ENCODE assay signal across 8 cellular contexts in the genomic region with DNA sequence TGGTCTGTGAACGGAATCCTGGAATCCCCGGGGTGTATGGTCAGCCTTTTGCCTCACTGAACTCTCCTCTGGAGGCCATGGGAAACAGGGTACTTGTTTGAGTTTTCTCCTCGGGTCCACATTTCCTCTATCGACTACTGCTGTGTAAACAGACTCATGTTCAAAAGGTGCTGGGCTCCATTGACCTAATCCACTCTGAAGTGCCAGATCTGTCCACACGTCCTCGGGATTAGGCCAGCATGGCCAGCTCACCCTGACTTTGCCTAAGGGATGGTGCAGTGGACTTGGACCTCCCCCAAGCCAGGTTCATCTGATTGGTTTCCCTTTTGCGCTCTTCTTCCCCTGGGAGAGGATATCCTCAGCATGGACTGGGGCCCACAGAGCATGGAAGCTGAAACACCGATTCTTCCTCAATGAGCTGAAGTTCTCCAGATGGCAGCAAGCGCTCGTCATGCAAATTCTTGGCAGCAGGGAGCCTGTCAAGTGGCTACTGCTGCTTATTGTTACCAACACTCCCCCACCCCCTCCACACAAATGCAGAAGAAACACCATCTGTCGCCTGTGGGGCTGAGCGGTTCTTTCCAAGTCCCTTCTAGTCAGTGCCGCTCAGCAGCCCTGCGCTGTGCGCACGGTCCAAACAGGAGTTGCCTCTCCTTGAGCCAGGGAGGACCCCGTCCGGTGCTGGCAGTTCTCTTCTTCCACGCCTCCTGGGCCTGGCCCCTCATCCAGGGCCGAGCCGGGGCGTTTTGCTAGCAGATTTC.
DNase-seq lines count a peak whose midpoint lies in the region; ATAC-seq, FAIRE-seq and TF ChIP-seq lines count a peak whose summit lies in the region.

No MANE protein-coding gene starts in this region.

- H3K27ac ChIP-seq in mesenchymal stem cell (ENCODE audit: low read length, poor library complexity, severe bottlenecking): peak overlapping the region; percentile 54
- peak overlapping the region; percentile 18 to 87 (median 78) for H3K27ac ChIP-seq in tibial nerve

- H3K4me3 Mint-ChIP-seq in endothelial cell (ENCODE audit: unreplicated experiment): no peak overlapping the region
- no peak overlapping the region for H3K4me3 Mint-ChIP-seq in stimulated activated naive CD8-positive, alpha-beta T cell treated with anti-CD3 and anti-CD28 coated beads, Interleukin-15, amount 100 ng/mL, for 72 hours

- H3K4me3 ChIP-seq in mesenchymal stem cell (ENCODE audit: insufficient read depth in 1 of 2, low read depth in 1 of 2, low read length in 2 of 2) (peak overlapping the region in 1 of 2 experiments; percentile 58), tibial nerve (peak overlapping the region; percentile 14 to 40 (median 33))

- peaks cover 9% of the 10 kb centered on the region for H3K4me1 ChIP-seq in mesenchymal stem cell (ENCODE audit: control insufficient read depth, insufficient read depth, low read depth, low read length)
- peaks cover 0 to 17% (median 0%) of the 10 kb centered on the region in 4 donors for H3K4me1 ChIP-seq in tibial nerve

- peak overlapping the region; percentile 24 for H3K4me2 ChIP-seq in mesenchymal stem cell (ENCODE audit: low read length, poor library complexity, severe bottlenecking)

- TF ChIP-seq POLR2A in tibial nerve (IDR thresholded peaks at IDR 0.05): peak in 1 of 2 donors; percentile 39

- no peak for FAIRE-seq in GM19239 (lab: Jason Lieb, UNC)

- peak in 1 of 2 donors; percentile 82 for TF ChIP-seq EP300 in tibial nerve (IDR thresholded peaks at IDR 0.05)

- H3K79me1 ChIP-seq in mesenchymal stem cell (replicated peaks; ENCODE audit: low read length, poor library complexity, severe bottlenecking): no peaks in the 10 kb centered on the region

- ATAC-seq in GM18502 (IDR thresholded peaks at IDR 0.05; ENCODE audit: poor library complexity, unreplicated experiment) (peak; percentile 76), HG03280 (IDR thresholded peaks at IDR 0.05; ENCODE audit: unreplicated experiment) (peak; percentile 60)
- ATAC-seq in stimulated activated naive CD8-positive, alpha-beta T cell treated with anti-CD3 and anti-CD28 coated beads, Interleukin-15, amount 100 ng/mL, for 72 hours: no peak

- TF ChIP-seq CTCF in endothelial cell (IDR thresholded peaks at IDR 0.05; ENCODE audit: unreplicated experiment) (no peak), tibial nerve (IDR thresholded peaks at IDR 0.05) (peak in 4 of 5 experiments; percentile 8 to 63 (median 36))

- H3K14ac ChIP-seq in mesenchymal stem cell (ENCODE audit: low read length in 2 of 2): no peak overlapping the region

- peak overlapping the region; percentile 23 to 61 for H2BK12ac ChIP-seq in mesenchymal stem cell (ENCODE audit: low read length in 2 of 2)

- peak overlapping the region; percentile 25 to 79 for H3K18ac ChIP-seq in mesenchymal stem cell (ENCODE audit: low read depth in 1 of 2, low read length in 2 of 2)

- no peak overlapping the region for H2AFZ ChIP-seq in mesenchymal stem cell (ENCODE audit: low read depth, low read length)

- no peaks in the 10 kb centered on the region for H3K36me3 Mint-ChIP-seq in endothelial cell (ENCODE audit: low read depth, unreplicated experiment)

- no peaks in the 10 kb centered on the region for H3K9me3 Mint-ChIP-seq in endothelial cell (ENCODE audit: unreplicated experiment)
- no peaks in the 10 kb centered on the region for H3K9me3 Mint-ChIP-seq in stimulated activated naive CD8-positive, alpha-beta T cell treated with anti-CD3 and anti-CD28 coated beads, Interleukin-15, amount 100 ng/mL, for 72 hours

- H3K27me3 Mint-ChIP-seq in endothelial cell (ENCODE audit: unreplicated experiment): no peaks in the 10 kb centered on the region
- peaks cover 19% of the 10 kb centered on the region for H3K27me3 Mint-ChIP-seq in stimulated activated naive CD8-positive, alpha-beta T cell treated with anti-CD3 and anti-CD28 coated beads, Interleukin-15, amount 100 ng/mL, for 72 hours

- peak overlapping the region; percentile 55 for H2BK120ac ChIP-seq in mesenchymal stem cell (ENCODE audit: low read depth, low read length)

- H4K8ac ChIP-seq in mesenchymal stem cell (ENCODE audit: low read length): peak overlapping the region; percentile 88

- no peak overlapping the region for H2AK5ac ChIP-seq in mesenchymal stem cell (ENCODE audit: low read length, severe bottlenecking)

- H4K91ac ChIP-seq in mesenchymal stem cell (ENCODE audit: low read length): peak overlapping the region; percentile 81

- H3K23ac ChIP-seq in mesenchymal stem cell (ENCODE audit: low read length in 2 of 2): no peak overlapping the region

- H3K4ac ChIP-seq in mesenchymal stem cell (ENCODE audit: low read depth in 1 of 2, low read length in 2 of 2): no peak overlapping the region

- no peaks in the 10 kb centered on the region for H3K36me3 ChIP-seq in mesenchymal stem cell (ENCODE audit: control insufficient read depth in 1 of 2, insufficient read depth in 2 of 2, low read depth in 1 of 2, low read length in 2 of 2)
- H3K36me3 ChIP-seq in tibial nerve: no peaks in the 10 kb centered on the region

- peaks cover 11% of the 10 kb centered on the region for H3K4me1 Mint-ChIP-seq in endothelial cell (ENCODE audit: unreplicated experiment)
- H3K4me1 Mint-ChIP-seq in stimulated activated naive CD8-positive, alpha-beta T cell treated with anti-CD3 and anti-CD28 coated beads, Interleukin-15, amount 100 ng/mL, for 72 hours: no peaks in the 10 kb centered on the region

- H3K9ac ChIP-seq in mesenchymal stem cell (ENCODE audit: low read length): peak overlapping the region; percentile 71

- H3K27me3 ChIP-seq in mesenchymal stem cell (ENCODE audit: control insufficient read depth in 1 of 2, insufficient read depth in 1 of 2, low read length in 2 of 2) (no peaks in the 10 kb centered on the region), tibial nerve (no peaks in the 10 kb centered on the region)

- H2BK5ac ChIP-seq in mesenchymal stem cell (ENCODE audit: low read depth, low read length, poor library complexity, severe bottlenecking): no peak overlapping the region

- H3K27ac Mint-ChIP-seq in endothelial cell (ENCODE audit: unreplicated experiment): peak overlapping the region; percentile 82
- H3K27ac Mint-ChIP-seq in stimulated activated naive CD8-positive, alpha-beta T cell treated with anti-CD3 and anti-CD28 coated beads, Interleukin-15, amount 100 ng/mL, for 72 hours: peak overlapping the region in 1 of 2 donors; percentile 66

- 1% methylated on average over 22 of the region's 22 CpGs for WGBS in mesenchymal stem cell
- WGBS in tibial nerve, 2 donors: 14 to 16% methylated on average over 22 of the region's 22 CpGs

- H3K9me3 ChIP-seq in mesenchymal stem cell (ENCODE audit: control insufficient read depth, low read length) (no peaks in the 10 kb centered on the region), tibial nerve (no peaks in the 10 kb centered on the region)

- H2BK15ac ChIP-seq in mesenchymal stem cell (ENCODE audit: low read depth, poor library complexity, severe bottlenecking): peak overlapping the region; percentile 34

- peak; percentile 96 for DNase-seq in NCI-H774 (lab: John Stamatoyannopoulos, UW)
- peak; percentile 44 for DNase-seq in endothelial cell (ENCODE audit: low spot score)
- DNase-seq in mesenchymal stem cell: peak; percentile 99
- peak; percentile 67 to 71 for DNase-seq in tibial nerve (ENCODE audit: low spot score in 2 of 2)
- DNase-seq in GM19239 (ENCODE audit: insufficient read length, low spot score): no peak
- no peak for DNase-seq in stimulated activated naive CD8-positive, alpha-beta T cell treated with anti-CD3 and anti-CD28 coated beads, Interleukin-15, amount 100 ng/mL, for 72 hours

Comparison
In these comparisons a context has a peak if more than half of its experiments do, and no peak if none do; other contexts are left out.
1. DNase-seq: peak in NCI-H774 (single experiment), endothelial cell (single experiment), mesenchymal stem cell (single experiment) and tibial nerve (2 of 2); none in GM19239 (single experiment) and stimulated activated naive CD8-positive, alpha-beta T cell treated with anti-CD3 and anti-CD28 coated beads, Interleukin-15, amount 100 ng/mL, for 72 hours (0 of 2).